In the genomic region with DNA sequence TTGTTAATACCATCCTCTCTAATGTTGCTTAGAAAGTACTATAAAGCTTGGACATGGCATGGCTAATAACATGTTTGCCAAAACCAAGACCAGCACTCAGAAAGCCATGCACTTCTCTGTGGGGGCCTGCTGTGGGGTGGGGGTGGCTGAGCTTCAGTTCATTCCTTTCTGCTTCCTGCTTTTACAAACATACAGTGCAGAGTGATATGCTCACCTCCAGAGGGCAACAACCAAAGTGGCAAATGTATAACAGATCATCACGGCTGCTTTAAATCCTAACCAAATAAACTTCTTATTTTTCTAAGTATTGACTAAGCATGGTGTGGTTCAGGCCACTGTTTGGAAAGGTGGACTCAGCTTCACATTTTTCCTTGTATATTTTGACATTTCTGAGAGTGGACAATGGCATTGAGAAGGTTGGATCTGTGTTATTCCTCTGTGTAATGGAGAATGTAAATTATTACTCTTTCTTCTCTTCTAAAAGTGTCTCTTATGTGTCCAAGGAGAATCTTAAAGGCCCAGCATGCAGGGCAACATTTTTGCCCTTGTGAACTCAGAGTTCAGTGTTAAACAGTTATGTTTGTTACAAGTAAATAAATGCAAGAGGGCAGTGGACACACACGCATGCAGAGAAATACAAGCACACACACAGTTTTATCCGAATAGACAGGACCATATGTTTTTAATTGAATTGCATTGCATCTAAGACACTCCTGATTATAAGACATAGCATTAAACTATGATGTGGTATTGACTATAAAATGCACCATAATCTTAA, we compare ENCODE assay signal across 13 cellular contexts.
DNase-seq lines count a peak whose midpoint lies in the region; ATAC-seq and TF ChIP-seq lines count a peak whose summit lies in the region.
"Had no signal": no experiment of that assay in that cellular context is flagged by ENCODE, and none has a peak within 500 bp of the region (broad histone marks: within the 10 kb centered on the region; RNA-seq: fewer than 3 reads in every experiment).

No MANE protein-coding gene starts in this region.

- peak; percentile 49 for ATAC-seq in GM18867 (IDR thresholded peaks at IDR 0.05; ENCODE audit: unreplicated experiment)
- ATAC-seq in PC-3: peak; percentile 79
- ATAC-seq in GM19452 (IDR thresholded peaks at IDR 0.05; ENCODE audit: unreplicated experiment): no peak
- no peak for ATAC-seq in omental fat pad (ENCODE audit: low FRiP score)

- peaks cover 16% of the 10 kb centered on the region for H3K27me3 ChIP-seq in PC-3 (ENCODE audit: low read length)

- H3K9me3 ChIP-seq in PC-3 (ENCODE audit: low read length): no peaks in the 10 kb centered on the region

- no peak overlapping the region for H2AFZ ChIP-seq in PC-3 (ENCODE audit: low read length)

- DNase-seq in PC-3 (peak; percentile 7), epithelial cell of esophagus (ENCODE audit: low read depth) (peak; percentile 8), omental fat pad (ENCODE audit: low spot score) (no peak), CD1c-positive myeloid dendritic cell (ENCODE audit: extremely low spot score) (no peak)
- DNase-seq in stimulated activated CD4-positive, alpha-beta T cell treated with anti-CD3 and anti-CD28 coated beads, Interleukin-2, amount 100 ng/mL, for 24 hours: no peak
- DNase-seq: activated B cell treated with CpG ODN at 0.5 μM for 24 hours; activated naive CD4-positive, alpha-beta T cell treated with anti-CD3 and anti-CD28 coated beads for 36 hours; effector memory CD4-positive, alpha-beta T cell; NCI-H1048; small intestine had no signal

- no peak overlapping the region for H3K9ac ChIP-seq in PC-3 (ENCODE audit: low read length)

- H3K4me1 ChIP-seq in PC-3 (ENCODE audit: insufficient read depth, low read length): no peaks in the 10 kb centered on the region

- no peaks in the 10 kb centered on the region for H3K36me3 ChIP-seq in PC-3 (ENCODE audit: low read depth, low read length)

- no peak overlapping the region for H3K4me3 ChIP-seq in PC-3 (ENCODE audit: low read length)
- no peak overlapping the region for H3K4me3 ChIP-seq in epithelial cell of esophagus (ENCODE audit: low read length)

- no peaks in the 10 kb centered on the region for H3K79me2 ChIP-seq in PC-3 (ENCODE audit: low read length)

- H3K27ac ChIP-seq in 22Rv1 (no peak overlapping the region), PC-3 (ENCODE audit: low read length) (no peak overlapping the region)

- H3F3A ChIP-seq in PC-3 (ENCODE audit: low read length, unreplicated experiment): no peaks in the 10 kb centered on the region

- BruUV-seq in PC-3 (replicated peaks; lab: Mats Ljungman, UMichigan): no TSS peak

- H4K20me1 ChIP-seq in PC-3 (ENCODE audit: low read length): no peaks in the 10 kb centered on the region

- TF ChIP-seq CTCF in 22Rv1 (IDR thresholded peaks at IDR 0.05) (0 out of 2 replicates have a peak, but pooled peaks have one; percentile 7), PC-3 (conservative IDR thresholded peaks at IDR 0.05; ENCODE audit: low read depth, low read length) (peak; percentile 43), epithelial cell of esophagus (IDR thresholded peaks at IDR 0.05; ENCODE audit: insufficient read depth, low read depth, low read length, missing control alignments) (peak; percentile 24), omental fat pad (IDR thresholded peaks at IDR 0.05) (no peak)

- CTCF ChIA-PET in PC-3 (lab: Charles Lee): no interaction called here

- POLR2A ChIA-PET in PC-3 (lab: Charles Lee; ENCODE audit: unreplicated experiment): no interaction called here

- intact Hi-C loops in PC-3 (cut with micrococcal nuclease): no loop called here

- no peak overlapping the region for H3K4me2 ChIP-seq in PC-3 (ENCODE audit: low read length)

- no peaks in the 10 kb centered on the region for H3K9me2 ChIP-seq in PC-3 (replicated peaks; ENCODE audit: low read length)

Comparison
In these comparisons a context has a peak if more than half of its experiments do, and no peak if none do; other contexts are left out.
1. CTCF ChIP-seq: peak in 22Rv1 (single experiment), PC-3 (single experiment) and epithelial cell of esophagus (single experiment); none in omental fat pad (0 of 3).
2. ATAC-seq: peak in GM18867 (single experiment) and PC-3 (single experiment); none in GM19452 (single experiment) and omental fat pad (single experiment).
3. DNase-seq: peak in PC-3 (single experiment) and epithelial cell of esophagus (single experiment); none in omental fat pad (single experiment), CD1c-positive myeloid dendritic cell (single experiment) and stimulated activated CD4-positive, alpha-beta T cell treated with anti-CD3 and anti-CD28 coated beads, Interleukin-2, amount 100 ng/mL, for 24 hours (0 of 2).